ENCODE assay signal across 17 cellular contexts in genomic region chr17:7555320-7555948, GRCh38. TPM values are rescaled to one million over a fixed set of nuclear protein-coding genes. Genes with fewer than 3 reads are reported as not detected.
A peak's percentile ranks its signal among the peaks of the same experiment; 100 is the strongest.
DNase-seq lines count a peak whose midpoint lies in the region; ATAC-seq and TF ChIP-seq lines count a peak whose summit lies in the region.
"Had no signal": no experiment of that assay in that cellular context is flagged by ENCODE, and none has a peak within 500 bp of the region (broad histone marks: within the 10 kb centered on the region; RNA-seq: fewer than 3 reads in every experiment).

No MANE protein-coding gene starts in this region.

- intact Hi-C loops in activated T-helper 1 cell treated with anti-CD3 and anti-CD28 coated beads, Interleukin-12 subunit alpha, Interleukin-12 subunit beta, Interleukin-2, Interleukin-4 antibody, amounts not matched to agents 30 ng/mL and 10 ng/mL and 1 ng/mL, durations not matched to agents 14 hours and 24 hours and 36 hours (cut with micrococcal nuclease), result no loop called here

- no peaks in the 10 kb centered on the region for H3K36me3 ChIP-seq in GM06990 (ENCODE audit: control insufficient read depth, insufficient read depth, low read length)
- H3K36me3 ChIP-seq: BLaER1, cardiac muscle cell had no signal

- H3K27ac Mint-ChIP-seq in activated T-helper 1 cell treated with anti-CD3 and anti-CD28 coated beads, Interleukin-12 subunit alpha, Interleukin-12 subunit beta, Interleukin-2, Interleukin-4 antibody, amounts not matched to agents 30 ng/mL and 10 ng/mL and 1 ng/mL, durations not matched to agents 14 hours and 24 hours and 36 hours, result peak overlapping the region; percentile 4
- peak overlapping the region in 4 of 6 donors; percentile 15 to 45 (median 42) for H3K27ac Mint-ChIP-seq in immature natural killer cell

- CTCF ChIA-PET in AG04450 (lab: Charles Lee), result interaction anchor here (0.7 to 1.1 kb wide), 2 partner anchors 32 to 41 kb away, joined by 4 to 5 read pairs; no protein-coding TSS in a partner anchor

- TF ChIP-seq CTCF in AG04450 (IDR thresholded peaks at IDR 0.05; ENCODE audit: low read depth, low read length) (peak; percentile 27; the same call in 1 of the 2 replicates), GM06990 (IDR thresholded peaks at IDR 0.05; ENCODE audit: insufficient read depth, low read length, poor library complexity, severe bottlenecking) (peak; percentile 6)

- H3K9me3 ChIP-seq in AG04450 (ENCODE audit: control insufficient read depth, insufficient read depth, low read length), result no peaks in the 10 kb centered on the region
- H3K9me3 ChIP-seq: BLaER1, psoas muscle had no signal

- H3K27ac ChIP-seq in AG04450 (ENCODE audit: low read depth, low read length), result no peak overlapping the region
- H3K27ac ChIP-seq: BLaER1, cardiac muscle cell, psoas muscle had no signal

- ATAC-seq in GM18511 (IDR thresholded peaks at IDR 0.05; ENCODE audit: unreplicated experiment), result no peak
- ATAC-seq: K562, psoas muscle had no signal

- H3K4me3 ChIP-seq in AG04450 (ENCODE audit: low read depth, low read length) (no peak overlapping the region), GM06990 (replicated peaks; ENCODE audit: low read depth, low read length) (no peak overlapping the region)
- H3K4me3 ChIP-seq: BLaER1, cardiac muscle cell, K562, psoas muscle had no signal

- H3K4me1 Mint-ChIP-seq in activated T-helper 1 cell treated with anti-CD3 and anti-CD28 coated beads, Interleukin-12 subunit alpha, Interleukin-12 subunit beta, Interleukin-2, Interleukin-4 antibody, amounts not matched to agents 30 ng/mL and 10 ng/mL and 1 ng/mL, durations not matched to agents 14 hours and 24 hours and 36 hours (ENCODE audit: low read depth), result peaks cover 80% of the 10 kb centered on the region
- peaks cover 43 to 47% of the 10 kb centered on the region in 2 donors for H3K4me1 Mint-ChIP-seq in immature natural killer cell

- peaks cover 26% of the 10 kb centered on the region for H3K36me3 Mint-ChIP-seq in activated T-helper 1 cell treated with anti-CD3 and anti-CD28 coated beads, Interleukin-12 subunit alpha, Interleukin-12 subunit beta, Interleukin-2, Interleukin-4 antibody, amounts not matched to agents 30 ng/mL and 10 ng/mL and 1 ng/mL, durations not matched to agents 14 hours and 24 hours and 36 hours (ENCODE audit: low read depth)
- H3K36me3 Mint-ChIP-seq in immature natural killer cell, result peaks cover 8 to 13% (median 12%) of the 10 kb centered on the region in 3 donors

- no peaks in the 10 kb centered on the region for H3K9me3 Mint-ChIP-seq in activated T-helper 1 cell treated with anti-CD3 and anti-CD28 coated beads, Interleukin-12 subunit alpha, Interleukin-12 subunit beta, Interleukin-2, Interleukin-4 antibody, amounts not matched to agents 30 ng/mL and 10 ng/mL and 1 ng/mL, durations not matched to agents 14 hours and 24 hours and 36 hours
- H3K9me3 Mint-ChIP-seq in immature natural killer cell, result no peaks in the 10 kb centered on the region

- POLR2A ChIA-PET in AG04450 (lab: Yijun Ruan, JAX), result no interaction called here

- DNase-seq in AG04450 (ENCODE audit: low read depth, low spot score) (no peak), GM06990 (ENCODE audit: extremely low read depth, insufficient read length) (no peak), immature natural killer cell (no peak), NCI-H524 (lab: John Stamatoyannopoulos, UW) (no peak), NCI-H226 (no peak), NCI-H2196 (lab: John Stamatoyannopoulos, UW; ENCODE audit: unreplicated experiment) (no peak)
- DNase-seq in activated T-helper 1 cell treated with anti-CD3 and anti-CD28 coated beads, Interleukin-12 subunit alpha, Interleukin-12 subunit beta, Interleukin-2, Interleukin-4 antibody, amounts not matched to agents 30 ng/mL and 10 ng/mL and 1 ng/mL, durations not matched to agents 14 hours and 24 hours and 36 hours (ENCODE audit: low spot score), result no peak
- DNase-seq: activated CD4-positive, CD25-positive, alpha-beta regulatory T cell; GDM1; hippocampal formation; NCI-H146; NK-92 treated with Interleukin-12 subunit alpha and Interleukin-12 subunit beta, amount 100 ng/mL, for 24 hours; psoas muscle had no signal

- no peaks in the 10 kb centered on the region for H3K27me3 Mint-ChIP-seq in activated T-helper 1 cell treated with anti-CD3 and anti-CD28 coated beads, Interleukin-12 subunit alpha, Interleukin-12 subunit beta, Interleukin-2, Interleukin-4 antibody, amounts not matched to agents 30 ng/mL and 10 ng/mL and 1 ng/mL, durations not matched to agents 14 hours and 24 hours and 36 hours (ENCODE audit: insufficient read depth)
- H3K27me3 Mint-ChIP-seq in immature natural killer cell (ENCODE audit: low read depth in 3 of 3), result peaks cover 0 to 8% (median 3%) of the 10 kb centered on the region in 3 donors

- H3K27me3 ChIP-seq in AG04450 (ENCODE audit: control insufficient read depth, insufficient read depth, low read length) (no peaks in the 10 kb centered on the region), GM06990 (replicated peaks; ENCODE audit: control insufficient read depth, insufficient read depth, low read length) (no peaks in the 10 kb centered on the region)
- H3K27me3 ChIP-seq: BLaER1, cardiac muscle cell had no signal

- H3K4me3 Mint-ChIP-seq in activated T-helper 1 cell treated with anti-CD3 and anti-CD28 coated beads, Interleukin-12 subunit alpha, Interleukin-12 subunit beta, Interleukin-2, Interleukin-4 antibody, amounts not matched to agents 30 ng/mL and 10 ng/mL and 1 ng/mL, durations not matched to agents 14 hours and 24 hours and 36 hours, result no peak overlapping the region
- no peak overlapping the region for H3K4me3 Mint-ChIP-seq in immature natural killer cell

RNA-seq across cellular contexts. Expression of gene TNFSF13, which starts 3.1 kb away (rescaled TPM):
- 0.83 and 1.0 TPM in 2 replicates for polyA plus RNA-seq in AG04450 (2011; rRNA removed)
- polyA minus RNA-seq in AG04450 (2011; rRNA and poly(A)+ RNA removed), result 0.70 and 0.92 TPM in 2 replicates
- total RNA-seq in activated T-helper 1 cell treated with anti-CD3 and anti-CD28 coated beads, Interleukin-12 subunit alpha, Interleukin-12 subunit beta, Interleukin-2, Interleukin-4 antibody, amounts not matched to agents 30 ng/mL and 10 ng/mL and 1 ng/mL, durations not matched to agents 14 hours and 24 hours and 36 hours, result 2.2 and 3.3 TPM in 2 replicates
- polyA plus RNA-seq in immature natural killer cell, result 1 to 10 TPM; 1.4 to 6.1 (median 5.3) TPM

RNA-seq across cellular contexts. Expression of gene SENP3, which starts 6.3 kb away (rescaled TPM):
- 67.6 and 73.4 TPM in 2 replicates for polyA plus RNA-seq in AG04450 (2011; rRNA removed)
- 58.9 and 63.0 TPM in 2 replicates for polyA minus RNA-seq in AG04450 (2011; rRNA and poly(A)+ RNA removed)
- total RNA-seq in activated T-helper 1 cell treated with anti-CD3 and anti-CD28 coated beads, Interleukin-12 subunit alpha, Interleukin-12 subunit beta, Interleukin-2, Interleukin-4 antibody, amounts not matched to agents 30 ng/mL and 10 ng/mL and 1 ng/mL, durations not matched to agents 14 hours and 24 hours and 36 hours, result 102 and 104 TPM in 2 replicates
- polyA plus RNA-seq in immature natural killer cell, result 10 to 100 TPM; 17.5 to 19.4 (median 19.0) TPM

RNA-seq across cellular contexts. Expression of gene TNFSF12, which starts 6.6 kb away (rescaled TPM):
- polyA plus RNA-seq in AG04450 (2011; rRNA removed) (26.0 and 27.1 TPM in 2 replicates), immature natural killer cell (10 to 100 TPM; 32.1 to 69.9 (median 32.7) TPM)
- polyA minus RNA-seq in AG04450 (2011; rRNA and poly(A)+ RNA removed), result 7.1 and 10.1 TPM in 2 replicates
- 18.6 and 26.5 TPM in 2 replicates for total RNA-seq in activated T-helper 1 cell treated with anti-CD3 and anti-CD28 coated beads, Interleukin-12 subunit alpha, Interleukin-12 subunit beta, Interleukin-2, Interleukin-4 antibody, amounts not matched to agents 30 ng/mL and 10 ng/mL and 1 ng/mL, durations not matched to agents 14 hours and 24 hours and 36 hours

RNA-seq across cellular contexts. Expression of gene CD68, which starts 24.0 kb away (rescaled TPM):
- 34.1 and 39.6 TPM in 2 replicates for polyA plus RNA-seq in AG04450 (2011; rRNA removed)
- 11.6 and 21.2 TPM in 2 replicates for polyA minus RNA-seq in AG04450 (2011; rRNA and poly(A)+ RNA removed)
- total RNA-seq in activated T-helper 1 cell treated with anti-CD3 and anti-CD28 coated beads, Interleukin-12 subunit alpha, Interleukin-12 subunit beta, Interleukin-2, Interleukin-4 antibody, amounts not matched to agents 30 ng/mL and 10 ng/mL and 1 ng/mL, durations not matched to agents 14 hours and 24 hours and 36 hours, result 2.4 and 3.3 TPM in 2 replicates
- 1 to 10 TPM; 1.9 to 6.5 (median 6.1) TPM for polyA plus RNA-seq in immature natural killer cell

RNA-seq across cellular contexts. Expression of gene MPDU1, which starts 28.2 kb away (rescaled TPM):
- polyA plus RNA-seq in AG04450 (2011; rRNA removed), result 128 and 131 TPM in 2 replicates
- 79.9 and 99.2 TPM in 2 replicates for polyA minus RNA-seq in AG04450 (2011; rRNA and poly(A)+ RNA removed)
- 108 and 111 TPM in 2 replicates for total RNA-seq in activated T-helper 1 cell treated with anti-CD3 and anti-CD28 coated beads, Interleukin-12 subunit alpha, Interleukin-12 subunit beta, Interleukin-2, Interleukin-4 antibody, amounts not matched to agents 30 ng/mL and 10 ng/mL and 1 ng/mL, durations not matched to agents 14 hours and 24 hours and 36 hours
- polyA plus RNA-seq in immature natural killer cell, result 10 to 100 TPM; 31.6 to 44.0 (median 41.6) TPM
